14 cellular contexts compared by ENCODE assay signal in genomic region chr1:33320619-33321165, GRCh38. TPM values are rescaled to one million over a fixed set of nuclear protein-coding genes. Genes with fewer than 3 reads are reported as not detected.
A peak's percentile ranks its signal among the peaks of the same experiment; 100 is the strongest.
DNase-seq lines count a peak whose midpoint lies in the region; ATAC-seq, FAIRE-seq and TF ChIP-seq lines count a peak whose summit lies in the region.
"Had no signal": no experiment of that assay in that cellular context is flagged by ENCODE, and none has a peak within 500 bp of the region (broad histone marks: within the 10 kb centered on the region; RNA-seq: fewer than 3 reads in every experiment).

Gene A3GALT2 (minus strand): TSS chr1:33321098. CDS start chr1:33321098, 0 bp downstream.

- no peak within 1 kb of the TSS for H3K9ac ChIP-seq in HepG2 (ENCODE audit: insufficient read depth, low read depth, low read length)

- BruUV-seq in Panc1 (replicated peaks; lab: Mats Ljungman, UMichigan) (no TSS peak), HepG2 (replicated peaks; lab: Mats Ljungman, UMichigan) (no TSS peak)

- intact Hi-C loops in Panc1 (cut with micrococcal nuclease; ENCODE audit: unreplicated experiment) (no loop called here), HepG2 (cut with micrococcal nuclease; ENCODE audit: unreplicated experiment) (no loop called here), psoas muscle (cut with DNase I) (no loop called here)

- no peaks in the 10 kb centered on the region for H3K79me2 ChIP-seq in HepG2 (ENCODE audit: insufficient read depth, low read length)

- H3K36me3 ChIP-seq in Panc1 (ENCODE audit: control insufficient read depth, insufficient read depth, low read length) (peaks cover 8% of the 10 kb centered on the region), HepG2 (replicated peaks in 1 of 2; ENCODE audit: control insufficient read depth in 1 of 2, insufficient read depth in 2 of 2, low read length in 2 of 2) (peaks cover 19 to 30% of the 10 kb centered on the region in 2 experiments), psoas muscle (ENCODE audit: insufficient read depth in 1 of 2, low read depth in 1 of 2) (peaks cover 22 to 38% of the 10 kb centered on the region in 2 donors)

- ATAC-seq in Panc1: peak; percentile 27
- peak; percentile 45 for ATAC-seq in HepG2
- peak; percentile 23 to 35 (median 32) for ATAC-seq in psoas muscle
- ATAC-seq in HG03432 (IDR thresholded peaks at IDR 0.05; ENCODE audit: unreplicated experiment): no peak
- no peak for ATAC-seq in GM21423 (IDR thresholded peaks at IDR 0.05; ENCODE audit: unreplicated experiment)
- ATAC-seq: CD8-positive, alpha-beta T cell had no signal

- no peak for TF ChIP-seq EP300 in HepG2 (IDR thresholded peaks at IDR 0.05; ENCODE audit: low read depth in 2 of 2, low read length in 2 of 2)
- no peak for TF ChIP-seq EP300 in HepG2 (CRISPR knock-in tag; IDR thresholded peaks at IDR 0.05; ENCODE audit: borderline replicate concordance)

- no peak within 1 kb of the TSS for H3K4me3 ChIP-seq in Panc1 (ENCODE audit: low read depth in 2 of 2, low read length in 2 of 2)
- no peak within 1 kb of the TSS for H3K4me3 ChIP-seq in HepG2 (replicated peaks in 1 of 3; ENCODE audit: insufficient read depth in 1 of 3, low read depth in 2 of 3, low read length in 3 of 3)
- H3K4me3 ChIP-seq in psoas muscle: no peak within 1 kb of the TSS
- H3K4me3 ChIP-seq: PC-9 had no signal

- H3K27ac ChIP-seq in Panc1 (ENCODE audit: low read length) (no peak within 1 kb of the TSS), HepG2 (ENCODE audit: extremely low read length, insufficient read depth, low read length) (no peak within 1 kb of the TSS), psoas muscle (peak within 1 kb of the TSS; percentile 4)
- H3K27ac ChIP-seq: PC-9 had no signal

- DNase-seq in GM13977 (ENCODE audit: low spot score): peak; percentile 8
- no peak for DNase-seq in Panc1 (ENCODE audit: low read depth, low spot score)
- DNase-seq in HepG2 (ENCODE audit: low spot score): no peak
- no peak for DNase-seq in psoas muscle
- DNase-seq in HuH-7.5 (ENCODE audit: low spot score): no peak
- DNase-seq: BE2C; CD8-positive, alpha-beta T cell; GOT3; NCI-H1436 treated with DMSO at 0.1 percent for 48 hours; NCI-H446; PC-9; SHP77 had no signal

- TF ChIP-seq RAD21 in HepG2 (CRISPR knock-in tag; IDR thresholded peaks at IDR 0.05): no peak

- CTCF ChIA-PET in Panc1 (lab: Charles Lee): interaction anchor here (1.3 kb wide), 1 partner anchor 25 kb away, joined by 3 read pairs; no protein-coding TSS in a partner anchor
- CTCF ChIA-PET in HepG2 (lab: Yijun Ruan, JAX; ENCODE audit: low intra/inter-chr PET ratio, low total read pairs): no interaction called here

- peaks cover 15% of the 10 kb centered on the region; the same call in 1 of the 2 replicates for H4K20me1 ChIP-seq in HepG2 (ENCODE audit: insufficient read depth, low read length)

- no peak within 1 kb of the TSS for H2AFZ ChIP-seq in HepG2 (ENCODE audit: low read length)
- H2AFZ ChIP-seq: PC-9 had no signal

- WGBS in HepG2 (ENCODE audit: low lambda C conversion rate): 19% methylated on average over 3 of the region's 8 CpGs
- 49 to 52% (median 50%) methylated on average over 8 of the region's 8 CpGs for WGBS in psoas muscle, 3 donors

- in situ Hi-C loops in GM13977 (cut with MboI; ENCODE audit: low pct_unique_long_range_greater_than_20kb, low sequenced_read_pairs, unreplicated experiment) (no loop called here), Panc1 (cut with HindIII; ENCODE audit: low pct_unique_long_range_greater_than_20kb, low sequenced_read_pairs) (no loop called here), HepG2 (cut with HindIII; ENCODE audit: extremely low pct_ligation_motif_present, low pct_unique_long_range_greater_than_20kb) (no loop called here)

- H3K27me3 ChIP-seq in Panc1 (ENCODE audit: control insufficient read depth, insufficient read depth, low read length) (no peaks in the 10 kb centered on the region), HepG2 (ENCODE audit: control insufficient read depth in 1 of 2, insufficient read depth in 2 of 2, low read length in 2 of 2) (peaks cover 6 to 33% of the 10 kb centered on the region in 2 experiments; a peak in 4 of 5 replicates), psoas muscle (ENCODE audit: insufficient read depth in 3 of 3, low read length in 2 of 3) (no peaks in the 10 kb centered on the region)
- H3K27me3 ChIP-seq: BE2C had no signal

- no peak for TF ChIP-seq POLR2A in HepG2 (IDR thresholded peaks at IDR 0.05; ENCODE audit: insufficient read depth in 1 of 2, low read depth in 2 of 2, low read length in 2 of 2)

- no peak within 1 kb of the TSS for H3K4me2 ChIP-seq in HepG2 (ENCODE audit: low read depth, low read length)
- H3K4me2 ChIP-seq: PC-9 had no signal

- H3K4me1 ChIP-seq in Panc1 (ENCODE audit: control insufficient read depth, insufficient read depth, low read length): peaks cover 5% of the 10 kb centered on the region; the same call in 1 of the 2 replicates
- no peaks in the 10 kb centered on the region for H3K4me1 ChIP-seq in HepG2 (ENCODE audit: insufficient read depth, low read length)
- H3K4me1 ChIP-seq in psoas muscle: no peaks in the 10 kb centered on the region
- H3K4me1 ChIP-seq: BE2C had no signal

- FAIRE-seq in HepG2 (lab: Jason Lieb, UNC): no peak

- no peaks in the 10 kb centered on the region for H3K9me3 ChIP-seq in Panc1 (ENCODE audit: control insufficient read depth, insufficient read depth, low read depth, low read length)
- H3K9me3 ChIP-seq in HepG2 (ENCODE audit: low read length): no peaks in the 10 kb centered on the region
- H3K9me3 ChIP-seq in psoas muscle: no peaks in the 10 kb centered on the region
- H3K9me3 ChIP-seq: BE2C had no signal

- TF ChIP-seq CTCF in GM13977 (IDR thresholded peaks at IDR 0.05; ENCODE audit: extremely low read depth, insufficient read depth, missing control alignments): no peak
- TF ChIP-seq CTCF in Panc1 (IDR thresholded peaks at IDR 0.05): no peak
- TF ChIP-seq CTCF in HepG2 (CRISPR knock-in tag; IDR thresholded peaks at IDR 0.05): no peak
- TF ChIP-seq CTCF in psoas muscle (IDR thresholded peaks at IDR 0.05): no peak

- POLR2A ChIA-PET in Panc1 (lab: Charles Lee) (no interaction called here), HepG2 (lab: Yijun Ruan, JAX) (interaction anchor here (0.8 to 1.5 kb wide), 5 partner anchors 18 to 63 kb away, joined by 3 to 5 read pairs (median 3); no protein-coding TSS in a partner anchor)

TF ChIP-seq in HepG2, 621 proteins besides CTCF, POLR2A, EP300 and RAD21:
- TF ChIP-seq NAIF1 (CRISPR knock-in tag; IDR thresholded peaks at IDR 0.05; ENCODE audit: borderline replicate concordance) (no peak), POLR2G (IDR thresholded peaks at IDR 0.05; ENCODE audit: low read depth, low read length) (0 out of 2 replicates have a peak, but pooled peaks have one; percentile 43)

RNA-seq across cellular contexts. Expression of gene A3GALT2, which starts in this region (rescaled TPM):
- not detected for total RNA-seq in Panc1 (2021; ENCODE audit: unreplicated experiment)
- polyA plus RNA-seq in Panc1 (2012; ENCODE audit: insufficient read length): not detected
- not detected in 2 replicates for total RNA-seq in HepG2 (2016; rRNA removed; fragmentation: Illumina TruSeq; extraction: Trizol)
- not detected in 2 replicates for total RNA-seq in HepG2 (2016; cell fraction: cytosol; rRNA removed; fragmentation: Illumina TruSeq; extraction: Trizol; ENCODE audit: low read depth)
- not detected in 2 replicates for total RNA-seq in HepG2 (2016; cell fraction: insoluble cytoplasmic fraction; rRNA removed; fragmentation: Illumina TruSeq; extraction: Trizol)
- not detected in 2 replicates for total RNA-seq in HepG2 (2016; cell fraction: membrane; rRNA removed; fragmentation: Illumina TruSeq; extraction: Trizol)
- total RNA-seq in HepG2 (2016; cell fraction: nucleus; rRNA removed; fragmentation: Illumina TruSeq; extraction: Trizol): not detected in 2 replicates
- not detected in 2 replicates for polyA plus RNA-seq in HepG2 (2011; rRNA removed)
- not detected in 2 replicates for polyA plus RNA-seq in HepG2 (2011; cell fraction: cytosol; rRNA removed)
- not detected in 2 replicates for polyA plus RNA-seq in HepG2 (2011; cell fraction: nucleus; rRNA removed)
- not detected in 2 replicates for polyA plus RNA-seq in HepG2 (2012)
- polyA plus RNA-seq in HepG2 (2016; cell fraction: cytosol; fragmentation: Illumina TruSeq; extraction: Trizol; ENCODE audit: low read depth): not detected in 2 replicates
- polyA plus RNA-seq in HepG2 (2016; cell fraction: insoluble cytoplasmic fraction; fragmentation: Illumina TruSeq; extraction: Trizol; ENCODE audit: low read depth): not detected in 2 replicates
- polyA plus RNA-seq in HepG2 (2016; cell fraction: membrane; fragmentation: Illumina TruSeq; extraction: Trizol; ENCODE audit: low read depth): not detected in 2 replicates
- polyA plus RNA-seq in HepG2 (2016; cell fraction: nucleus; fragmentation: Illumina TruSeq; extraction: Trizol; ENCODE audit: insufficient read depth, low read depth): not detected in 2 replicates
- polyA minus RNA-seq in HepG2 (2011; rRNA and poly(A)+ RNA removed; ENCODE audit: low replicate concordance): not detected in 2 replicates
- not detected in 2 replicates for polyA minus RNA-seq in HepG2 (2011; cell fraction: cytosol; rRNA and poly(A)+ RNA removed)
- polyA minus RNA-seq in HepG2 (2011; cell fraction: nucleus; rRNA and poly(A)+ RNA removed): not detected in 2 replicates
- not detected for total RNA-seq in psoas muscle
- not detected for polyA plus RNA-seq in psoas muscle
- total RNA-seq: CD8-positive, alpha-beta T cell; PC-9 had no signal

Comparison
In these comparisons a context has a peak if more than half of its experiments do, and no peak if none do; other contexts are left out.
1. Peak in ATAC-seq in Panc1; RNA of the gene not detected or under 1 TPM.
2. Peak in ATAC-seq in HepG2; RNA of the gene not detected or under 1 TPM.
3. Peak in ATAC-seq and H3K27ac ChIP-seq in psoas muscle; RNA of the gene not detected or under 1 TPM.